Comparison of ENCODE assay signal across 8 cellular contexts in genomic region chr16:12062343-12063003, GRCh38.
DNase-seq lines count a peak whose midpoint lies in the region; ATAC-seq and TF ChIP-seq lines count a peak whose summit lies in the region.

No MANE protein-coding gene starts in this region.

- no peak overlapping the region for H2AFZ ChIP-seq in Karpas-422 (ENCODE audit: low read length)

- H3K27me3 ChIP-seq in adrenal gland (no peaks in the 10 kb centered on the region), subcutaneous abdominal adipose tissue (ENCODE audit: control insufficient read depth in 5 of 5, insufficient read depth in 4 of 5, low read length in 5 of 5) (no peaks in the 10 kb centered on the region), Karpas-422 (ENCODE audit: low read length) (no peaks in the 10 kb centered on the region)

- H3K4me2 ChIP-seq in Karpas-422 (ENCODE audit: low read depth, low read length, poor library complexity, severe bottlenecking), result no peak overlapping the region

- WGBS in adrenal gland, 4 donors, result 53 to 62% (median 59%) methylated on average over 9 to 10 of the region's 10 CpGs

- no peaks in the 10 kb centered on the region for H3K9me3 ChIP-seq in HEK293 (ENCODE audit: control insufficient read depth, insufficient read depth, low read depth, low read length)
- no peaks in the 10 kb centered on the region for H3K9me3 ChIP-seq in adrenal gland (replicated peaks in 1 of 3)
- H3K9me3 ChIP-seq in subcutaneous abdominal adipose tissue (ENCODE audit: control insufficient read depth in 5 of 5, low read length in 5 of 5), result no peaks in the 10 kb centered on the region
- H3K9me3 ChIP-seq in Karpas-422 (ENCODE audit: low read length), result no peaks in the 10 kb centered on the region

- POLR2A ChIA-PET in HEK293 (lab: Yijun Ruan, JAX), result interaction anchor here (2.3 kb wide), 1 partner anchor 85 kb away, joined by 10 read pairs; the partner anchor contains the start of gene SNX29

- H3K79me2 ChIP-seq in Karpas-422 (ENCODE audit: low read length), result no peaks in the 10 kb centered on the region

- no peak overlapping the region for H3K27ac ChIP-seq in HEK293 (ENCODE audit: extremely low read depth, low read depth, low read length)
- H3K27ac ChIP-seq in adrenal gland, result peak overlapping the region in 3 of 5 donors; percentile 26 to 92 (median 71)
- H3K27ac ChIP-seq in subcutaneous abdominal adipose tissue (ENCODE audit: low read depth, low read length), result peak overlapping the region; percentile 78
- H3K27ac ChIP-seq in Karpas-422 (ENCODE audit: low read length), result no peak overlapping the region

- TF ChIP-seq CTCF in HEK293 (tag by site-specific recombination; IDR thresholded peaks at IDR 0.05) (no peak), adrenal gland (IDR thresholded peaks at IDR 0.05) (no peak)

- no peak for ATAC-seq in GM19395 (IDR thresholded peaks at IDR 0.05; ENCODE audit: unreplicated experiment)

- H3K36me3 ChIP-seq in HEK293 (ENCODE audit: control insufficient read depth in 2 of 2, insufficient read depth in 1 of 2, low read length in 2 of 2) (peaks cover 0 to 11% of the 10 kb centered on the region in 2 experiments; a peak in 1 of 3 replicates), adrenal gland (replicated peaks in 1 of 2) (no peaks in the 10 kb centered on the region), subcutaneous abdominal adipose tissue (ENCODE audit: control insufficient read depth in 5 of 5, insufficient read depth in 5 of 5, low read length in 5 of 5) (peaks cover 0 to 22% (median 8%) of the 10 kb centered on the region in 5 donors), Karpas-422 (ENCODE audit: insufficient read depth, low read length) (no peaks in the 10 kb centered on the region)

- TF ChIP-seq POLR2A in adrenal gland (IDR thresholded peaks at IDR 0.05), result no peak

- no peaks in the 10 kb centered on the region for H4K20me1 ChIP-seq in Karpas-422 (ENCODE audit: insufficient read depth, low read depth, low read length)

- DNase-seq in adrenal gland, result peak; percentile 37 to 83 (median 69)
- peak; percentile 76 for DNase-seq in hepatic stellate cell (ENCODE audit: low spot score)
- DNase-seq in NCI-H2196 treated with DMSO at 0.1 percent for 48 hours (lab: John Stamatoyannopoulos, UW; ENCODE audit: unreplicated experiment), result no peak
- no peak for DNase-seq in Karpas-422
- no peak for DNase-seq in NCI-H1694 (lab: John Stamatoyannopoulos, UW)

- H3K9ac ChIP-seq in subcutaneous abdominal adipose tissue (ENCODE audit: low read length in 5 of 5), result no peak overlapping the region
- H3K9ac ChIP-seq in Karpas-422 (ENCODE audit: low read length), result no peak overlapping the region

- CTCF ChIA-PET in HEK293 (lab: Yijun Ruan, JAX), result interaction anchor here (0.6 to 1.3 kb wide), 3 partner anchors 29 to 691 kb away, joined by 3 to 6 read pairs (median 3); no protein-coding TSS in a partner anchor

- intact Hi-C loops in adrenal gland (cut with DNase I), result loop anchor here (10.0 kb wide), 2 partner anchors 88 to 658 kb away; partner anchors contain the start of gene SNX29 (in 1 of the 2)

- H3K4me3 ChIP-seq in HEK293 (ENCODE audit: low read depth, low read length) (no peak overlapping the region), adrenal gland (no peak overlapping the region), subcutaneous abdominal adipose tissue (ENCODE audit: low read depth in 1 of 5, low read length in 5 of 5) (no peak overlapping the region), Karpas-422 (ENCODE audit: low read length) (no peak overlapping the region)

- no peaks in the 10 kb centered on the region for H3K9me2 ChIP-seq in Karpas-422 (replicated peaks; ENCODE audit: insufficient read depth, low read length)

- H3K4me1 ChIP-seq in HEK293 (ENCODE audit: control insufficient read depth, insufficient read depth, low read length), result no peaks in the 10 kb centered on the region
- peaks cover 6 to 10% of the 10 kb centered on the region in 2 donors for H3K4me1 ChIP-seq in adrenal gland (replicated peaks in 1 of 2)
- peaks cover 4 to 42% (median 20%) of the 10 kb centered on the region in 5 donors for H3K4me1 ChIP-seq in subcutaneous abdominal adipose tissue (ENCODE audit: control insufficient read depth in 5 of 5, insufficient read depth in 5 of 5, low read length in 5 of 5)
- H3K4me1 ChIP-seq in Karpas-422 (ENCODE audit: low read length), result peaks cover 33% of the 10 kb centered on the region

TF ChIP-seq in HEK293, 187 proteins besides CTCF, POLR2A, EP300 and RAD21 (continues in another document):
- TF ChIP-seq MYNN (tag by site-specific recombination; IDR thresholded peaks at IDR 0.05; ENCODE audit: borderline replicate concordance) (no peak), ZNF10 (tag by site-specific recombination; IDR thresholded peaks at IDR 0.05) (peak; percentile 21; the same call in 1 of the 2 replicates), KLF16 (tag by site-specific recombination; IDR thresholded peaks at IDR 0.05) (no peak), ZNF629 (tag by site-specific recombination; IDR thresholded peaks at IDR 0.05) (peak; percentile 77), ZNF248 (tag by site-specific recombination; IDR thresholded peaks at IDR 0.05) (no peak), ZNF404 (tag by site-specific recombination; IDR thresholded peaks at IDR 0.05) (peak; percentile 97), ZBTB7A (tag by site-specific recombination; IDR thresholded peaks at IDR 0.05; ENCODE audit: low read depth) (no peak), ZNF426 (tag by site-specific recombination; IDR thresholded peaks at IDR 0.05) (peak; percentile 96), ZNF513 (tag by site-specific recombination; IDR thresholded peaks at IDR 0.05) (no peak), ZNF837 (tag by site-specific recombination; IDR thresholded peaks at IDR 0.05) (no peak), ZNF610 (tag by site-specific recombination; IDR thresholded peaks at IDR 0.05; ENCODE audit: borderline replicate concordance) (no peak), ZNF530 (tag by site-specific recombination; IDR thresholded peaks at IDR 0.05; ENCODE audit: low read depth) (0 out of 2 replicates have a peak, but pooled peaks have one; percentile 55), ZFP41 (tag by site-specific recombination; IDR thresholded peaks at IDR 0.05; ENCODE audit: borderline replicate concordance) (no peak), ZFP69B (tag by site-specific recombination; IDR thresholded peaks at IDR 0.05) (no peak), ZNF747 (tag by site-specific recombination; IDR thresholded peaks at IDR 0.05) (no peak), GLIS1 (tag by site-specific recombination; IDR thresholded peaks at IDR 0.05) (no peak), ZNF266 (tag by site-specific recombination; IDR thresholded peaks at IDR 0.05; ENCODE audit: low read depth) (peak; percentile 98), ZBTB44 (tag by site-specific recombination; IDR thresholded peaks at IDR 0.05) (no peak), ZNF311 (tag by site-specific recombination; IDR thresholded peaks at IDR 0.05; ENCODE audit: borderline replicate concordance) (no peak), ZNF239 (tag by site-specific recombination; IDR thresholded peaks at IDR 0.05) (no peak), ZNF473 (tag by site-specific recombination; IDR thresholded peaks at IDR 0.05) (no peak), ZNF146 (tag by site-specific recombination; IDR thresholded peaks at IDR 0.05) (no peak), ZSCAN23 (tag by site-specific recombination; IDR thresholded peaks at IDR 0.05) (peak; percentile 72; the same call in 1 of the 2 replicates), ZBTB8A (tag by site-specific recombination; IDR thresholded peaks at IDR 0.05) (peak; percentile 84), ZNF280C (tag by site-specific recombination; IDR thresholded peaks at IDR 0.05) (no peak), OSR2 (tag by site-specific recombination; IDR thresholded peaks at IDR 0.05) (no peak)

Comparison
In these comparisons a context has a peak if more than half of its experiments do, and no peak if none do; other contexts are left out.
1. H3K27ac ChIP-seq: peak in adrenal gland (3 of 5) and subcutaneous abdominal adipose tissue (single experiment); none in HEK293 (single experiment) and Karpas-422 (single experiment).
2. DNase-seq: peak in adrenal gland (7 of 7) and hepatic stellate cell (single experiment); none in NCI-H2196 treated with DMSO at 0.1 percent for 48 hours (single experiment), Karpas-422 (single experiment) and NCI-H1694 (single experiment).